8 cellular contexts compared by ENCODE assay signal in genomic region chr12:76878899-76879709, GRCh38. TPM values are rescaled to one million over a fixed set of nuclear protein-coding genes. Genes with fewer than 3 reads are reported as not detected.
DNase-seq lines count a peak whose midpoint lies in the region; ATAC-seq and TF ChIP-seq lines count a peak whose summit lies in the region.

Gene CSRP2 (minus strand): TSS chr12:76879019. CDS start chr12:76866260, 12,759 bp downstream.

- H3K27ac Mint-ChIP-seq in IgD-negative memory B cell (peak within 1 kb of the TSS in 1 of 3 donors; percentile 71), natural killer cell (peak within 1 kb of the TSS in 1 of 2 donors; percentile 81)
- H3K27ac Mint-ChIP-seq in stimulated activated naive CD8-positive, alpha-beta T cell treated with anti-CD3 and anti-CD28 coated beads, Interleukin-15, amount 100 ng/mL, for 72 hours: peak within 1 kb of the TSS; percentile 87

- intact Hi-C loops in natural killer cell (cut with micrococcal nuclease): no loop called here

- H3K27me3 ChIP-seq in Peyer's patch: no peaks in the 10 kb centered on the region

- peaks cover 0 to 3% (median 0%) of the 10 kb centered on the region in 4 donors for H3K4me1 ChIP-seq in Peyer's patch

- peak within 1 kb of the TSS; percentile 87 to 95 (median 94) for H3K4me3 Mint-ChIP-seq in IgD-negative memory B cell
- H3K4me3 Mint-ChIP-seq in natural killer cell: peak within 1 kb of the TSS; percentile 97
- peak within 1 kb of the TSS; percentile 88 to 99 for H3K4me3 Mint-ChIP-seq in stimulated activated naive CD8-positive, alpha-beta T cell treated with anti-CD3 and anti-CD28 coated beads, Interleukin-15, amount 100 ng/mL, for 72 hours

- H3K4me3 ChIP-seq in Peyer's patch (peak within 1 kb of the TSS; percentile 51 to 66 (median 60)), fibroblast of the aortic adventitia (ENCODE audit: low read depth, low read length) (peak within 1 kb of the TSS; percentile 74)

- H3K36me3 Mint-ChIP-seq in IgD-negative memory B cell (peaks cover 1% of the 10 kb centered on the region), natural killer cell (no peaks in the 10 kb centered on the region)

- peak within 1 kb of the TSS; percentile 58 to 78 (median 74) for H3K27ac ChIP-seq in Peyer's patch

- ATAC-seq in GM21576 (IDR thresholded peaks at IDR 0.05; ENCODE audit: unreplicated experiment): peak; percentile 89
- ATAC-seq in natural killer cell: peak; percentile 64 to 87 (median 80)
- ATAC-seq in stimulated activated naive CD8-positive, alpha-beta T cell treated with anti-CD3 and anti-CD28 coated beads, Interleukin-15, amount 100 ng/mL, for 72 hours: peak; percentile 82

- DNase-seq in DMS53 (lab: John Stamatoyannopoulos, UW) (peak; percentile 97), Peyer's patch (peak; percentile 48 to 92 (median 91)), fibroblast of the aortic adventitia (ENCODE audit: low read depth) (peak; percentile 74), natural killer cell (peak; percentile 32)
- peak; percentile 37 for DNase-seq in activated T-helper 9 cell treated with anti-CD3 and anti-CD28 coated beads, Interleukin-2, amount 50 U/mL, for 16 hours (ENCODE audit: low read depth)
- DNase-seq in stimulated activated naive CD8-positive, alpha-beta T cell treated with anti-CD3 and anti-CD28 coated beads, Interleukin-15, amount 100 ng/mL, for 72 hours: peak in 1 of 2 donors; percentile 63

- H3K9me3 ChIP-seq in Peyer's patch: no peaks in the 10 kb centered on the region

- H3K4me1 Mint-ChIP-seq in IgD-negative memory B cell (peaks cover 2 to 3% (median 3%) of the 10 kb centered on the region in 3 donors), natural killer cell (peaks cover 13 to 20% of the 10 kb centered on the region in 2 donors)
- peaks cover 17% of the 10 kb centered on the region for H3K4me1 Mint-ChIP-seq in stimulated activated naive CD8-positive, alpha-beta T cell treated with anti-CD3 and anti-CD28 coated beads, Interleukin-15, amount 100 ng/mL, for 72 hours

- H3K9me3 Mint-ChIP-seq in IgD-negative memory B cell (peaks cover 0 to 2% (median 0%) of the 10 kb centered on the region in 3 donors), natural killer cell (no peaks in the 10 kb centered on the region)
- H3K9me3 Mint-ChIP-seq in stimulated activated naive CD8-positive, alpha-beta T cell treated with anti-CD3 and anti-CD28 coated beads, Interleukin-15, amount 100 ng/mL, for 72 hours: no peaks in the 10 kb centered on the region

- peak in 1 of 2 donors; percentile 60 for TF ChIP-seq POLR2A in Peyer's patch (IDR thresholded peaks at IDR 0.05)

- H3K27me3 Mint-ChIP-seq in IgD-negative memory B cell (peaks cover 50% of the 10 kb centered on the region), natural killer cell (ENCODE audit: low read depth in 2 of 2) (peaks cover 41 to 48% of the 10 kb centered on the region in 2 donors)
- H3K27me3 Mint-ChIP-seq in stimulated activated naive CD8-positive, alpha-beta T cell treated with anti-CD3 and anti-CD28 coated beads, Interleukin-15, amount 100 ng/mL, for 72 hours: peaks cover 75% of the 10 kb centered on the region

- TF ChIP-seq CTCF in Peyer's patch (IDR thresholded peaks at IDR 0.05) (peak in 2 of 6 experiments; percentile 15 to 22), fibroblast of the aortic adventitia (IDR thresholded peaks at IDR 0.05; ENCODE audit: insufficient read depth, low read length) (peak; percentile 50), natural killer cell (IDR thresholded peaks at IDR 0.05) (no peak)

- H3K36me3 ChIP-seq in Peyer's patch: no peaks in the 10 kb centered on the region

RNA-seq across cellular contexts. Expression of gene CSRP2, which starts in this region (rescaled TPM):
- polyA plus RNA-seq in IgD-negative memory B cell: 0.09 TPM
- total RNA-seq in Peyer's patch (10 to 100 TPM in 1 of 4 donors, 1 to 10 TPM in 3; 1.9 to 10.6 (median 8.5) TPM), fibroblast of the aortic adventitia (ENCODE audit: low replicate concordance) (6.1 and 26.7 TPM in 2 replicates), natural killer cell (under 1 TPM in 1 of 3 donors, not detected in 2; 0.08 TPM)

Comparison
In these comparisons a context has a peak if more than half of its experiments do, and no peak if none do; other contexts are left out.
1. Peak in DNase-seq and ATAC-seq in natural killer cell; RNA of the gene not detected or under 1 TPM.